ENCODE assay signal across 1 cellular context in genomic region chr10:32909461-32909860, GRCh38.
TF ChIP-seq lines count a peak whose summit lies in the region.

No MANE protein-coding gene starts in this region.

TF ChIP-seq in WTC11, 78 proteins besides CTCF, POLR2A, EP300 and RAD21:
- TF ChIP-seq NR2C2 (CRISPR knock-in tag; IDR thresholded peaks at IDR 0.05) = no peak
- no peak for TF ChIP-seq SP1 (CRISPR knock-in tag; conservative IDR thresholded peaks at IDR 0.05)
- no peak for TF ChIP-seq CBFB (CRISPR knock-in tag; IDR thresholded peaks at IDR 0.05; ENCODE audit: low read depth)
- no peak for TF ChIP-seq MLX (CRISPR knock-in tag; IDR thresholded peaks at IDR 0.05)
- no peak for TF ChIP-seq NFE2L1 (CRISPR knock-in tag; IDR thresholded peaks at IDR 0.05)
- TF ChIP-seq ZMAT4 (CRISPR knock-in tag; IDR thresholded peaks at IDR 0.05) = no peak
- no peak for TF ChIP-seq EMX1 (CRISPR knock-in tag; IDR thresholded peaks at IDR 0.05)
- no peak for TF ChIP-seq KAT7 (CRISPR knock-in tag; IDR thresholded peaks at IDR 0.05; ENCODE audit: borderline replicate concordance)
- no peak for TF ChIP-seq E2F1 (CRISPR knock-in tag; IDR thresholded peaks at IDR 0.05)
- no peak for TF ChIP-seq FOXP1 (CRISPR knock-in tag; IDR thresholded peaks at IDR 0.05; ENCODE audit: borderline replicate concordance)
- TF ChIP-seq FOXK1 (CRISPR knock-in tag; IDR thresholded peaks at IDR 0.05) = no peak
- TF ChIP-seq ZNF512 (CRISPR knock-in tag; IDR thresholded peaks at IDR 0.05; ENCODE audit: borderline replicate concordance) = no peak
- no peak for TF ChIP-seq GABPB1 (CRISPR knock-in tag; IDR thresholded peaks at IDR 0.05)
- no peak for TF ChIP-seq ZNF232 (CRISPR knock-in tag; IDR thresholded peaks at IDR 0.05)
- TF ChIP-seq ZSCAN18 (CRISPR knock-in tag; IDR thresholded peaks at IDR 0.05) = no peak
- TF ChIP-seq GRHL2 (CRISPR knock-in tag; IDR thresholded peaks at IDR 0.05; ENCODE audit: insufficient replicate concordance, severe bottlenecking) = no peak
- no peak for TF ChIP-seq CREM (CRISPR knock-in tag; IDR thresholded peaks at IDR 0.05)
- no peak for TF ChIP-seq ZNF416 (CRISPR knock-in tag; IDR thresholded peaks at IDR 0.05)
- no peak for TF ChIP-seq GTF2I (CRISPR knock-in tag; conservative IDR thresholded peaks at IDR 0.05)
